ENCODE assay signal across 8 cellular contexts in genomic region chr4:183471960-183472708, GRCh38. TPM values are rescaled to one million over a fixed set of nuclear protein-coding genes. Genes with fewer than 3 reads are reported as not detected.
DNase-seq lines count a peak whose midpoint lies in the region; ATAC-seq, FAIRE-seq and TF ChIP-seq lines count a peak whose summit lies in the region.

No MANE protein-coding gene starts in this region.

- H3K36me3 ChIP-seq in bronchial epithelial cell (ENCODE audit: control insufficient read depth, insufficient read depth, low read length): no peaks in the 10 kb centered on the region

- H3K27me3 ChIP-seq in bronchial epithelial cell (ENCODE audit: control insufficient read depth, insufficient read depth, low read length): no peaks in the 10 kb centered on the region

- no peaks in the 10 kb centered on the region for H3K27me3 Mint-ChIP-seq in WTC11 (ENCODE audit: low read depth)

- peak; percentile 87 for ATAC-seq in HG02798 (IDR thresholded peaks at IDR 0.05; ENCODE audit: poor library complexity, unreplicated experiment)
- ATAC-seq in WTC11: peak; percentile 88
- no peak for ATAC-seq in GM18861 (IDR thresholded peaks at IDR 0.05; ENCODE audit: unreplicated experiment)

- no peak for FAIRE-seq in bronchial epithelial cell (lab: Jason Lieb, UNC)

- H3K9me3 Mint-ChIP-seq in WTC11: peaks cover 29% of the 10 kb centered on the region

- CTCF ChIA-PET in WTC11 (lab: Charles Lee): no interaction called here

- H3K4me1 Mint-ChIP-seq in WTC11: peaks cover 12% of the 10 kb centered on the region

- no peak overlapping the region for H3K4me3 ChIP-seq in bronchial epithelial cell (ENCODE audit: low read depth, low read length)

- H3K36me3 Mint-ChIP-seq in WTC11: peaks cover 28% of the 10 kb centered on the region

- POLR2A ChIA-PET in WTC11 (lab: Charles Lee): no interaction called here

- DNase-seq in NCI-H1694 (lab: John Stamatoyannopoulos, UW) (peak; percentile 59), WTC11 (ENCODE audit: low spot score) (peak; percentile 90), bronchial epithelial cell (ENCODE audit: low read depth) (peak; percentile 56), islet precursor cell (peak; percentile 84)
- DNase-seq in stimulated activated CD4-positive, alpha-beta T cell treated with anti-CD3 and anti-CD28 coated beads, Interleukin-15, amount 100 ng/mL, for 24 hours: peak; percentile 89

- H3K27ac Mint-ChIP-seq in WTC11: no peak overlapping the region

- H3K4me3 Mint-ChIP-seq in WTC11: no peak overlapping the region

- TF ChIP-seq CTCF in GM12872 (IDR thresholded peaks at IDR 0.05; ENCODE audit: insufficient read depth, low read depth, low read length) (peak; percentile 73), WTC11 (IDR thresholded peaks at IDR 0.05) (peak; percentile 77), bronchial epithelial cell (IDR thresholded peaks at IDR 0.05; ENCODE audit: insufficient read depth, low read length, severe bottlenecking) (peak; percentile 56)

TF ChIP-seq in WTC11, 78 proteins besides CTCF, POLR2A, EP300 and RAD21:
- no peak for TF ChIP-seq NFE2L1 (CRISPR knock-in tag; IDR thresholded peaks at IDR 0.05)
- no peak for TF ChIP-seq NR1H2 (CRISPR knock-in tag; IDR thresholded peaks at IDR 0.05)
- no peak for TF ChIP-seq TEAD1 (CRISPR knock-in tag; IDR thresholded peaks at IDR 0.05)
- no peak for TF ChIP-seq SP1 (CRISPR knock-in tag; conservative IDR thresholded peaks at IDR 0.05)
- TF ChIP-seq CREM (CRISPR knock-in tag; IDR thresholded peaks at IDR 0.05): no peak
- TF ChIP-seq ATF3 (CRISPR knock-in tag; conservative IDR thresholded peaks at IDR 0.05): no peak
- no peak for TF ChIP-seq ETV6 (CRISPR knock-in tag; IDR thresholded peaks at IDR 0.05)
- TF ChIP-seq SMAD3 (CRISPR knock-in tag; IDR thresholded peaks at IDR 0.05; ENCODE audit: borderline replicate concordance): no peak
- no peak for TF ChIP-seq NR2C2 (CRISPR knock-in tag; IDR thresholded peaks at IDR 0.05)

RNA-seq across cellular contexts. Expression of gene CDKN2AIP, which starts 27.7 kb away (rescaled TPM):
- total RNA-seq in WTC11 (2021): 13.7 to 17.1 TPM (median 16.3 TPM) in 3 replicates
- total RNA-seq in bronchial epithelial cell: 16.3 and 18.1 TPM in 2 replicates

RNA-seq across cellular contexts. Expression of gene ING2, which starts 32.7 kb away (rescaled TPM):
- total RNA-seq in WTC11 (2021): 12.0 to 15.6 TPM (median 14.8 TPM) in 3 replicates
- total RNA-seq in bronchial epithelial cell: 21.9 and 23.0 TPM in 2 replicates
